ENCODE assay signal across 15 cellular contexts in the genomic region with DNA sequence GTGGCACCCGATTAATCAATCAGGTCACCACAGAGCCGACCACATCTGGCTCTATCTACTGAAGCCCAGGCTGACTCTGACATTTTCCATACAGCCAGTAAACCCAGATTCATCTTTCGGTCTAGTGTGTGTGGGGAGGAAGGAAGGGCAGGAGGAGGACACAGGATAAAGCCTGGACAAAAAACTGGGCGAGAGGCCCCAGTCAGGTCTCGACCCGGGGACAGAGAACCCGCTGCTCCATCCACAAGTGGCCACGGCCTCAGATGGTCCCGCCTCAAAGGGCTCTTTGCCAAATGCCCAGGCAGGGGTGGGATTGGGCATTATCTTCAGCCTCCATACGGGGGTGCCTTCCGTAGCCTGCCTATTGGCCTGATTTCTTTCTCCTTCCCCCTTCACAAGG. TPM values are rescaled to one million over a fixed set of nuclear protein-coding genes. Genes with fewer than 3 reads are reported as not detected.
DNase-seq lines count a peak whose midpoint lies in the region; ATAC-seq and TF ChIP-seq lines count a peak whose summit lies in the region.
"Had no signal": no experiment of that assay in that cellular context is flagged by ENCODE, and none has a peak within 500 bp of the region (broad histone marks: within the 10 kb centered on the region; RNA-seq: fewer than 3 reads in every experiment).

No MANE protein-coding gene starts in this region.

- peak overlapping the region; percentile 58 for H3K27ac ChIP-seq in left ventricle myocardium inferior (replicated peaks)
- H3K27ac ChIP-seq in right atrium auricular region = no peak overlapping the region
- H3K27ac ChIP-seq in cingulate gyrus (ENCODE audit: low read depth, low read length) = peak overlapping the region; percentile 39
- H3K27ac ChIP-seq in upper lobe of right lung = no peak overlapping the region
- no peak overlapping the region for H3K27ac ChIP-seq in aorta (ENCODE audit: low read depth in 1 of 2, low read length in 2 of 2)
- H3K27ac ChIP-seq: A549, C4-2B had no signal

- no peaks in the 10 kb centered on the region for H3K27me3 ChIP-seq in left ventricle myocardium inferior (ENCODE audit: low read depth)
- no peaks in the 10 kb centered on the region for H3K27me3 ChIP-seq in right atrium auricular region
- H3K27me3 ChIP-seq in upper lobe of right lung = no peaks in the 10 kb centered on the region
- H3K27me3 ChIP-seq in aorta (ENCODE audit: control insufficient read depth in 1 of 2, insufficient read depth in 2 of 2, low read length in 1 of 2) = no peaks in the 10 kb centered on the region

- H3K36me3 ChIP-seq in left ventricle myocardium inferior (no peaks in the 10 kb centered on the region), right atrium auricular region (no peaks in the 10 kb centered on the region), upper lobe of right lung (peaks cover 5% of the 10 kb centered on the region), aorta (ENCODE audit: control insufficient read depth in 1 of 2, insufficient read depth in 2 of 2, low read length in 1 of 2) (no peaks in the 10 kb centered on the region)

- no peak for TF ChIP-seq CTCF in left ventricle myocardium inferior (IDR thresholded peaks at IDR 0.05; ENCODE audit: borderline replicate concordance)
- no peak for TF ChIP-seq CTCF in right atrium auricular region (IDR thresholded peaks at IDR 0.05)
- TF ChIP-seq CTCF in upper lobe of right lung (IDR thresholded peaks at IDR 0.05) = no peak

- 92 to 97% methylated on average over 11 of the region's 11 CpGs for WGBS in aorta, 2 donors

- H3K4me1 ChIP-seq in left ventricle myocardium inferior = peaks cover 80% of the 10 kb centered on the region
- peaks cover 0 to 55% of the 10 kb centered on the region in 2 donors for H3K4me1 ChIP-seq in right atrium auricular region
- H3K4me1 ChIP-seq in upper lobe of right lung = peaks cover 16% of the 10 kb centered on the region
- H3K4me1 ChIP-seq in aorta (ENCODE audit: control insufficient read depth in 1 of 2, insufficient read depth in 2 of 2, low read length in 2 of 2) = no peaks in the 10 kb centered on the region
- H3K4me1 ChIP-seq: A549 had no signal

- ATAC-seq in upper lobe of right lung = peak; percentile 32
- ATAC-seq in aorta (ENCODE audit: low FRiP score) = no peak
- ATAC-seq: A549 had no signal

- intact Hi-C loops in left ventricle myocardium inferior (cut with micrococcal nuclease) (no loop called here), upper lobe of right lung (cut with DNase I) (no loop called here), aorta (cut with DNase I) (no loop called here)

- H3K4me3 ChIP-seq in left ventricle myocardium inferior (no peak overlapping the region), right atrium auricular region (no peak overlapping the region), upper lobe of right lung (no peak overlapping the region), aorta (ENCODE audit: low read length in 2 of 2) (no peak overlapping the region)
- H3K4me3 ChIP-seq: A549, GM23338 had no signal

- H3K9me3 ChIP-seq in left ventricle myocardium inferior (replicated peaks) = no peaks in the 10 kb centered on the region
- H3K9me3 ChIP-seq in right atrium auricular region = no peaks in the 10 kb centered on the region
- no peaks in the 10 kb centered on the region for H3K9me3 ChIP-seq in upper lobe of right lung
- no peaks in the 10 kb centered on the region for H3K9me3 ChIP-seq in aorta (ENCODE audit: control insufficient read depth, low read length)
- H3K9me3 ChIP-seq: A549 had no signal

- DNase-seq in left ventricle myocardium inferior (no peak), right atrium auricular region (ENCODE audit: low spot score) (no peak), dermis microvascular lymphatic vessel endothelial cell (ENCODE audit: low read depth in 2 of 2) (peak; percentile 38 to 76), upper lobe of right lung (no peak), A172 (ENCODE audit: low spot score) (no peak), aorta (no peak)
- DNase-seq: AML-193; CD4-positive, alpha-beta T cell; DMS79 treated with DMSO at 0.1 percent for 48 hours; GF-D8; HCEC 1CT had no signal

RNA-seq across cellular contexts. Expression of a gene that starts 7.8 kb away (rescaled TPM):
- total RNA-seq in left ventricle myocardium inferior (170 TPM), right atrium auricular region (100 to 1,000 TPM in 1 of 2 donors, 10 to 100 TPM in 1; 94.9 to 116 TPM), dermis microvascular lymphatic vessel endothelial cell (30.2 and 34.7 TPM in 2 replicates), upper lobe of right lung (185 TPM), aorta (100 to 1,000 TPM; 167 to 172 TPM)
- total RNA-seq in A172 (2014; rRNA removed; shearing (Covaris generic)) = 44.7 and 66.9 TPM in 2 replicates
- 10 to 100 TPM; 41.8 to 72.4 TPM for polyA plus RNA-seq in aorta

Comparison
In these comparisons a context has a peak if more than half of its experiments do, and no peak if none do; other contexts are left out.
1. H3K27ac ChIP-seq: peak in left ventricle myocardium inferior (single experiment) and cingulate gyrus (single experiment); none in right atrium auricular region (0 of 2), upper lobe of right lung (single experiment) and aorta (0 of 2).
2. DNase-seq: peak in dermis microvascular lymphatic vessel endothelial cell (2 of 2); none in left ventricle myocardium inferior (single experiment), right atrium auricular region (single experiment), upper lobe of right lung (single experiment), A172 (single experiment) and aorta (0 of 2).